ENCODE assay signal across 1 cellular context in genomic region chr19:57314146-57314545, GRCh38.
TF ChIP-seq lines count a peak whose summit lies in the region.

No MANE protein-coding gene starts in this region.

TF ChIP-seq in K562, 482 proteins besides CTCF, POLR2A, EP300 and RAD21:
- TF ChIP-seq PBX2 (CRISPR knock-in tag; IDR thresholded peaks at IDR 0.05; ENCODE audit: low read depth) (no peak), PBX2 (tag; conservative IDR thresholded peaks at IDR 0.05; ENCODE audit: low read depth) (no peak), ILF3 (IDR thresholded peaks at IDR 0.05; ENCODE audit: borderline replicate concordance) (no peak), ZNF707 (CRISPR knock-in tag; conservative IDR thresholded peaks at IDR 0.05) (no peak), CEBPG (CRISPR knock-in tag; IDR thresholded peaks at IDR 0.05) (no peak), CEBPG (tag; conservative IDR thresholded peaks at IDR 0.05 in 1 of 2, IDR thresholded peaks at IDR 0.05 in 1 of 2) (peak in 1 of 2 experiments; percentile 50; a peak in 2 of 4 replicates), ZNF77 (CRISPR knock-in tag; IDR thresholded peaks at IDR 0.05) (no peak), ATF3 (IDR thresholded peaks at IDR 0.05) (peak; percentile 51; the same call in 1 of the 2 replicates), ATF3 (CRISPR knock-in tag; conservative IDR thresholded peaks at IDR 0.05) (no peak), CEBPB (tag; IDR thresholded peaks at IDR 0.05) (peak; percentile 37; the same call in 1 of the 2 replicates)
